In the genomic region with DNA sequence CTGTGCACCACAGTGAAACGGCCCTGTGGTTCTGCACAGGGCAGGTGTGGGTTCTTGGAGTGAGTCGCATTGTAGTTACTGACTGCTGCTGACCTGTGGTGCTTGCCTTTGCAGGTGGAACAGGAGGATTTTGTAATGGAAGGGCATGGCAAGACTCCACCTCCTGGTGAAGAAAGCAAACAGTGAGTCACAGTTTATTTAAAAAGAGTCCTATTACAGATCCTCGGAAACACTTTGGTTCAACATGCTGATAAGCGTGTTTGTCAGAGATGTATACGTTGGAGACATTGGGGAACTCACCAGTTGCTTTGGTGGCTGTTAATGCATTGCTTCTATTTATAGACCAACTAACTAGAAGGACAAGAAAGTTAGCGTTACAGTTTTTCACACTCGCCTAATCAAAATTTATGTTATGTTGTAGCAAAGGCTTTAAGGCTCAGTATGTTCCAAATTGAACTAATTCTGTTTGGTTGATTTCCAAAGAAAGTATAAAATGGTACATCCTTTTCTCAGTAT, we compare ENCODE assay signal across 8 cellular contexts. TPM values are rescaled to one million over a fixed set of nuclear protein-coding genes. Genes with fewer than 3 reads are reported as not detected.
DNase-seq lines count a peak whose midpoint lies in the region; ATAC-seq and TF ChIP-seq lines count a peak whose summit lies in the region.

No MANE protein-coding gene starts in this region.

- peaks cover 0 to 2% (median 0%) of the 10 kb centered on the region in 4 donors for H3K36me3 ChIP-seq in liver (ENCODE audit: control insufficient read depth in 4 of 4, insufficient read depth in 3 of 4, low read depth in 1 of 4, low read length in 3 of 4)

- H3K4me1 ChIP-seq in liver (ENCODE audit: control insufficient read depth in 4 of 4, insufficient read depth in 4 of 4, low read length in 3 of 4), result peaks cover 0 to 11% (median 5%) of the 10 kb centered on the region in 4 donors

- no peak overlapping the region for H3K4me3 Mint-ChIP-seq in activated CD8-positive, alpha-beta memory T cell treated with anti-CD3 and anti-CD28 coated beads, Interleukin-2, amount 10 ng/mL, durations not matched to agents 7 days and 5 days
- no peak overlapping the region for H3K4me3 Mint-ChIP-seq in activated T-helper 1 cell treated with anti-CD3 and anti-CD28 coated beads, Interleukin-12 subunit alpha, Interleukin-12 subunit beta, Interleukin-2, Interleukin-4 antibody, amounts not matched to agents 30 ng/mL and 10 ng/mL and 1 ng/mL, durations not matched to agents 14 hours and 24 hours and 36 hours

- no peaks in the 10 kb centered on the region for H3K27me3 ChIP-seq in liver (ENCODE audit: control insufficient read depth in 4 of 4, insufficient read depth in 4 of 4, low read length in 3 of 4)

- peak overlapping the region; percentile 49 to 60 for H3K27ac ChIP-seq in liver (ENCODE audit: low read depth in 1 of 2, low read length in 2 of 2)

- no peak overlapping the region for H3K4me3 ChIP-seq in liver (ENCODE audit: low read depth in 1 of 3, low read length in 3 of 3)

- ATAC-seq in activated CD8-positive, alpha-beta memory T cell treated with anti-CD3 and anti-CD28 coated beads, Interleukin-2, amount 10 ng/mL, durations not matched to agents 7 days and 5 days, result peak; percentile 47
- ATAC-seq in GM19328 (IDR thresholded peaks at IDR 0.05; ENCODE audit: unreplicated experiment), result no peak
- no peak for ATAC-seq in GM21737 (IDR thresholded peaks at IDR 0.05; ENCODE audit: unreplicated experiment)

- peak; percentile 18 for TF ChIP-seq CTCF in liver (IDR thresholded peaks at IDR 0.05; ENCODE audit: low read depth, low read length, missing input control)

- CTCF ChIA-PET in activated CD8-positive, alpha-beta memory T cell treated with anti-CD3 and anti-CD28 coated beads, Interleukin-2, amount 10 ng/mL, durations not matched to agents 7 days and 5 days (lab: Charles Lee), result no interaction called here

- intact Hi-C loops in activated T-helper 1 cell treated with anti-CD3 and anti-CD28 coated beads, Interleukin-12 subunit alpha, Interleukin-12 subunit beta, Interleukin-2, Interleukin-4 antibody, amounts not matched to agents 30 ng/mL and 10 ng/mL and 1 ng/mL, durations not matched to agents 14 hours and 24 hours and 36 hours (cut with micrococcal nuclease), result loop anchor here (2.0 kb wide), 1 partner anchor 37 kb away; no protein-coding TSS in a partner anchor

- H3K9ac ChIP-seq in liver (ENCODE audit: low read depth in 1 of 2, low read length in 2 of 2), result no peak overlapping the region

- no peaks in the 10 kb centered on the region for H3K27me3 Mint-ChIP-seq in activated CD8-positive, alpha-beta memory T cell treated with anti-CD3 and anti-CD28 coated beads, Interleukin-2, amount 10 ng/mL, durations not matched to agents 7 days and 5 days
- no peaks in the 10 kb centered on the region for H3K27me3 Mint-ChIP-seq in activated T-helper 1 cell treated with anti-CD3 and anti-CD28 coated beads, Interleukin-12 subunit alpha, Interleukin-12 subunit beta, Interleukin-2, Interleukin-4 antibody, amounts not matched to agents 30 ng/mL and 10 ng/mL and 1 ng/mL, durations not matched to agents 14 hours and 24 hours and 36 hours (ENCODE audit: insufficient read depth)

- peak overlapping the region; percentile 41 for H3K27ac Mint-ChIP-seq in activated CD8-positive, alpha-beta memory T cell treated with anti-CD3 and anti-CD28 coated beads, Interleukin-2, amount 10 ng/mL, durations not matched to agents 7 days and 5 days
- H3K27ac Mint-ChIP-seq in activated T-helper 1 cell treated with anti-CD3 and anti-CD28 coated beads, Interleukin-12 subunit alpha, Interleukin-12 subunit beta, Interleukin-2, Interleukin-4 antibody, amounts not matched to agents 30 ng/mL and 10 ng/mL and 1 ng/mL, durations not matched to agents 14 hours and 24 hours and 36 hours, result no peak overlapping the region

- WGBS in liver, result 33% methylated on average over 7 of the region's 7 CpGs

- H3K9me3 Mint-ChIP-seq in activated CD8-positive, alpha-beta memory T cell treated with anti-CD3 and anti-CD28 coated beads, Interleukin-2, amount 10 ng/mL, durations not matched to agents 7 days and 5 days (ENCODE audit: low read depth), result no peaks in the 10 kb centered on the region
- H3K9me3 Mint-ChIP-seq in activated T-helper 1 cell treated with anti-CD3 and anti-CD28 coated beads, Interleukin-12 subunit alpha, Interleukin-12 subunit beta, Interleukin-2, Interleukin-4 antibody, amounts not matched to agents 30 ng/mL and 10 ng/mL and 1 ng/mL, durations not matched to agents 14 hours and 24 hours and 36 hours, result no peaks in the 10 kb centered on the region

- peak; percentile 66 to 74 for TF ChIP-seq RAD21 in liver (IDR thresholded peaks at IDR 0.05)

- peaks cover 1% of the 10 kb centered on the region for H3K36me3 Mint-ChIP-seq in activated CD8-positive, alpha-beta memory T cell treated with anti-CD3 and anti-CD28 coated beads, Interleukin-2, amount 10 ng/mL, durations not matched to agents 7 days and 5 days
- peaks cover 1% of the 10 kb centered on the region for H3K36me3 Mint-ChIP-seq in activated T-helper 1 cell treated with anti-CD3 and anti-CD28 coated beads, Interleukin-12 subunit alpha, Interleukin-12 subunit beta, Interleukin-2, Interleukin-4 antibody, amounts not matched to agents 30 ng/mL and 10 ng/mL and 1 ng/mL, durations not matched to agents 14 hours and 24 hours and 36 hours (ENCODE audit: low read depth)

- DNase-seq in activated CD8-positive, alpha-beta memory T cell treated with anti-CD3 and anti-CD28 coated beads, Interleukin-2, amount 10 ng/mL, durations not matched to agents 7 days and 5 days, result peak; percentile 46
- no peak for DNase-seq in activated CD8-positive, alpha-beta memory T cell treated with anti-CD3 and anti-CD28 coated beads for 24 hours
- DNase-seq in NCI-H226 (peak; percentile 49), astrocyte of the hippocampus (ENCODE audit: low read depth, low spot score) (peak; percentile 47)
- DNase-seq in activated T-helper 1 cell treated with anti-CD3 and anti-CD28 coated beads, Interleukin-12 subunit alpha, Interleukin-12 subunit beta, Interleukin-2, Interleukin-4 antibody, amounts not matched to agents 30 ng/mL and 10 ng/mL and 1 ng/mL, durations not matched to agents 14 hours and 24 hours and 36 hours (ENCODE audit: low spot score), result no peak

- H3K9me3 ChIP-seq in liver (ENCODE audit: control insufficient read depth in 4 of 4, low read length in 3 of 4), result no peaks in the 10 kb centered on the region

- peaks cover 15% of the 10 kb centered on the region for H3K4me1 Mint-ChIP-seq in activated CD8-positive, alpha-beta memory T cell treated with anti-CD3 and anti-CD28 coated beads, Interleukin-2, amount 10 ng/mL, durations not matched to agents 7 days and 5 days
- H3K4me1 Mint-ChIP-seq in activated T-helper 1 cell treated with anti-CD3 and anti-CD28 coated beads, Interleukin-12 subunit alpha, Interleukin-12 subunit beta, Interleukin-2, Interleukin-4 antibody, amounts not matched to agents 30 ng/mL and 10 ng/mL and 1 ng/mL, durations not matched to agents 14 hours and 24 hours and 36 hours (ENCODE audit: low read depth), result peaks cover 10% of the 10 kb centered on the region

TF ChIP-seq in liver, 16 proteins besides CTCF, POLR2A, EP300 and RAD21 (continues in another document):
- peak; percentile 50 for TF ChIP-seq FOXA1 (IDR thresholded peaks at IDR 0.05)
- TF ChIP-seq, protein P1, sequence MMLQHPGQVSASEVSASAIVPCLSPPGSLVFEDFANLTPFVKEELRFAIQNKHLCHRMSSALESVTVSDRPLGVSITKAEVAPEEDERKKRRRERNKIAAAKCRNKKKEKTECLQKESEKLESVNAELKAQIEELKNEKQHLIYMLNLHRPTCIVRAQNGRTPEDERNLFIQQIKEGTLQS (IDR thresholded peaks at IDR 0.05), result peak; percentile 92
- TF ChIP-seq, protein P2, sequence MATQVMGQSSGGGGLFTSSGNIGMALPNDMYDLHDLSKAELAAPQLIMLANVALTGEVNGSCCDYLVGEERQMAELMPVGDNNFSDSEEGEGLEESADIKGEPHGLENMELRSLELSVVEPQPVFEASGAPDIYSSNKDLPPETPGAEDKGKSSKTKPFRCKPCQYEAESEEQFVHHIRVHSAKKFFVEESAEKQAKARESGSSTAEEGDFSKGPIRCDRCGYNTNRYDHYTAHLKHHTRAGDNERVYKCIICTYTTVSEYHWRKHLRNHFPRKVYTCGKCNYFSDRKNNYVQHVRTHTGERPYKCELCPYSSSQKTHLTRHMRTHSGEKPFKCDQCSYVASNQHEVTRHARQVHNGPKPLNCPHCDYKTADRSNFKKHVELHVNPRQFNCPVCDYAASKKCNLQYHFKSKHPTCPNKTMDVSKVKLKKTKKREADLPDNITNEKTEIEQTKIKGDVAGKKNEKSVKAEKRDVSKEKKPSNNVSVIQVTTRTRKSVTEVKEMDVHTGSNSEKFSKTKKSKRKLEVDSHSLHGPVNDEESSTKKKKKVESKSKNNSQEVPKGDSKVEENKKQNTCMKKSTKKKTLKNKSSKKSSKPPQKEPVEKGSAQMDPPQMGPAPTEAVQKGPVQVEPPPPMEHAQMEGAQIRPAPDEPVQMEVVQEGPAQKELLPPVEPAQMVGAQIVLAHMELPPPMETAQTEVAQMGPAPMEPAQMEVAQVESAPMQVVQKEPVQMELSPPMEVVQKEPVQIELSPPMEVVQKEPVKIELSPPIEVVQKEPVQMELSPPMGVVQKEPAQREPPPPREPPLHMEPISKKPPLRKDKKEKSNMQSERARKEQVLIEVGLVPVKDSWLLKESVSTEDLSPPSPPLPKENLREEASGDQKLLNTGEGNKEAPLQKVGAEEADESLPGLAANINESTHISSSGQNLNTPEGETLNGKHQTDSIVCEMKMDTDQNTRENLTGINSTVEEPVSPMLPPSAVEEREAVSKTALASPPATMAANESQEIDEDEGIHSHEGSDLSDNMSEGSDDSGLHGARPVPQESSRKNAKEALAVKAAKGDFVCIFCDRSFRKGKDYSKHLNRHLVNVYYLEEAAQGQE (IDR thresholded peaks at IDR 0.05), result peak; percentile 47
- TF ChIP-seq NR2F2 (IDR thresholded peaks at IDR 0.05), result peak; percentile 23
- TF ChIP-seq YY1 (IDR thresholded peaks at IDR 0.05), result peak; percentile 77
- TF ChIP-seq, protein P3, sequence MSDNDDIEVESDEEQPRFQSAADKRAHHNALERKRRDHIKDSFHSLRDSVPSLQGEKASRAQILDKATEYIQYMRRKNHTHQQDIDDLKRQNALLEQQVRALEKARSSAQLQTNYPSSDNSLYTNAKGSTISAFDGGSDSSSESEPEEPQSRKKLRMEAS (IDR thresholded peaks at IDR 0.05), result peak; percentile 60
- TF ChIP-seq RXRA (IDR thresholded peaks at IDR 0.05), result peak; percentile 54 to 72
- no peak for TF ChIP-seq HNF4G (IDR thresholded peaks at IDR 0.05)
- peak; percentile 73 for TF ChIP-seq FOXA2 (IDR thresholded peaks at IDR 0.05)

RNA-seq across cellular contexts. Expression of a gene that starts 21.7 kb away (rescaled TPM):
- total RNA-seq in activated CD8-positive, alpha-beta memory T cell treated with anti-CD3 and anti-CD28 coated beads, Interleukin-2, amount 10 ng/mL, durations not matched to agents 7 days and 5 days, result 10 to 100 TPM; 40.0 to 72.5 TPM
- 10 to 100 TPM; 29.9 to 39.1 TPM for total RNA-seq in liver
- polyA plus RNA-seq in liver, result 10 to 100 TPM in 1 of 2 donors, 1 to 10 TPM in 1; 4.6 to 22.8 TPM
- 26.2 and 30.9 TPM in 2 replicates for total RNA-seq in activated T-helper 1 cell treated with anti-CD3 and anti-CD28 coated beads, Interleukin-12 subunit alpha, Interleukin-12 subunit beta, Interleukin-2, Interleukin-4 antibody, amounts not matched to agents 30 ng/mL and 10 ng/mL and 1 ng/mL, durations not matched to agents 14 hours and 24 hours and 36 hours

Comparison
In these comparisons a context has a peak if more than half of its experiments do, and no peak if none do; other contexts are left out.
1. DNase-seq: peak in activated CD8-positive, alpha-beta memory T cell treated with anti-CD3 and anti-CD28 coated beads, Interleukin-2, amount 10 ng/mL, durations not matched to agents 7 days and 5 days (single experiment), NCI-H226 (single experiment) and astrocyte of the hippocampus (single experiment); none in activated CD8-positive, alpha-beta memory T cell treated with anti-CD3 and anti-CD28 coated beads for 24 hours (single experiment) and activated T-helper 1 cell treated with anti-CD3 and anti-CD28 coated beads, Interleukin-12 subunit alpha, Interleukin-12 subunit beta, Interleukin-2, Interleukin-4 antibody, amounts not matched to agents 30 ng/mL and 10 ng/mL and 1 ng/mL, durations not matched to agents 14 hours and 24 hours and 36 hours (single experiment).